Comparison of ENCODE assay signal across 10 cellular contexts in genomic region chr11:15893080-15893492, GRCh38.
DNase-seq lines count a peak whose midpoint lies in the region; ATAC-seq and TF ChIP-seq lines count a peak whose summit lies in the region.
"Had no signal": no experiment of that assay in that cellular context is flagged by ENCODE, and none has a peak within 500 bp of the region (broad histone marks: within the 10 kb centered on the region; RNA-seq: fewer than 3 reads in every experiment).

No MANE protein-coding gene starts in this region.

- no peak overlapping the region for H3K9ac ChIP-seq in OCI-LY3 (ENCODE audit: low read length)

- H3K27me3 ChIP-seq in OCI-LY3 (ENCODE audit: low read depth, low read length): no peaks in the 10 kb centered on the region
- H3K27me3 ChIP-seq in osteoblast (ENCODE audit: insufficient read depth, low read length): no peaks in the 10 kb centered on the region

- ATAC-seq in omental fat pad (ENCODE audit: low FRiP score) (no peak), GM19023 (IDR thresholded peaks at IDR 0.05; ENCODE audit: unreplicated experiment) (no peak)

- H4K20me1 ChIP-seq in OCI-LY3 (ENCODE audit: insufficient read depth, low read length) (no peaks in the 10 kb centered on the region), osteoblast (ENCODE audit: insufficient read depth, low read length) (no peaks in the 10 kb centered on the region)

- no peak for TF ChIP-seq CTCF in OCI-LY3 (IDR thresholded peaks at IDR 0.05; ENCODE audit: low read depth, low read length)
- TF ChIP-seq CTCF in osteoblast (IDR thresholded peaks at IDR 0.05; ENCODE audit: extremely low read depth, low read depth, low read length): no peak
- TF ChIP-seq CTCF in omental fat pad (IDR thresholded peaks at IDR 0.05): no peak

- H3K4me1 ChIP-seq in OCI-LY3 (ENCODE audit: low read length) (peaks cover 37% of the 10 kb centered on the region), osteoblast (ENCODE audit: insufficient read depth, low read length) (peaks cover 48% of the 10 kb centered on the region)

- H3K9me3 ChIP-seq in OCI-LY3 (ENCODE audit: insufficient read depth, low read length): no peaks in the 10 kb centered on the region
- no peaks in the 10 kb centered on the region for H3K9me3 ChIP-seq in osteoblast (ENCODE audit: low read depth, low read length)

- no peaks in the 10 kb centered on the region for H3K36me3 ChIP-seq in OCI-LY3 (replicated peaks; ENCODE audit: low read depth, low read length)
- H3K36me3 ChIP-seq in osteoblast (ENCODE audit: insufficient read depth, low read length): no peaks in the 10 kb centered on the region

- H3K79me2 ChIP-seq in OCI-LY3 (ENCODE audit: low read length) (no peaks in the 10 kb centered on the region), osteoblast (ENCODE audit: insufficient read depth, low read length) (no peaks in the 10 kb centered on the region)

- H3K27ac ChIP-seq in OCI-LY3 (ENCODE audit: low read length) (no peak overlapping the region), epithelial cell of prostate (peak overlapping the region; percentile 20), osteoblast (ENCODE audit: low read depth, low read length) (peak overlapping the region; percentile 4)
- H3K27ac ChIP-seq: skin epidermis had no signal

- DNase-seq in EL (peak; percentile 90), epithelial cell of prostate (ENCODE audit: low read depth, low spot score) (peak; percentile 26), osteoblast (ENCODE audit: insufficient read length, low spot score, missing footprints) (no peak), NCI-H446 treated with DMSO at 0.1 percent for 48 hours (lab: John Stamatoyannopoulos, UW) (no peak), omental fat pad (ENCODE audit: low spot score) (no peak), NCI-H82 treated with DMSO at 0.1 percent for 48 hours (lab: John Stamatoyannopoulos, UW; ENCODE audit: unreplicated experiment) (no peak)
- DNase-seq: NCI-H774 had no signal

- H3K4me2 ChIP-seq in OCI-LY3 (ENCODE audit: low read length): peak overlapping the region; percentile 16; the same call in 1 of the 2 replicates
- no peak overlapping the region for H3K4me2 ChIP-seq in osteoblast (ENCODE audit: insufficient read depth, low read length)

- H2AFZ ChIP-seq in OCI-LY3 (ENCODE audit: low read depth, low read length) (peak overlapping the region; percentile 52; the same call in 1 of the 2 replicates), osteoblast (ENCODE audit: low read length) (peak overlapping the region; percentile 6)

- H3K4me3 ChIP-seq in OCI-LY3 (ENCODE audit: low read length): no peak overlapping the region
- H3K4me3 ChIP-seq in osteoblast (ENCODE audit: insufficient read depth, low read length): no peak overlapping the region
- H3K4me3 ChIP-seq: skin epidermis had no signal

Comparison
In these comparisons a context has a peak if more than half of its experiments do, and no peak if none do; other contexts are left out.
1. DNase-seq: peak in EL (single experiment) and epithelial cell of prostate (single experiment); none in osteoblast (single experiment), NCI-H446 treated with DMSO at 0.1 percent for 48 hours (single experiment), omental fat pad (single experiment) and NCI-H82 treated with DMSO at 0.1 percent for 48 hours (single experiment).